1 cellular context compared by ENCODE assay signal in the genomic region with DNA sequence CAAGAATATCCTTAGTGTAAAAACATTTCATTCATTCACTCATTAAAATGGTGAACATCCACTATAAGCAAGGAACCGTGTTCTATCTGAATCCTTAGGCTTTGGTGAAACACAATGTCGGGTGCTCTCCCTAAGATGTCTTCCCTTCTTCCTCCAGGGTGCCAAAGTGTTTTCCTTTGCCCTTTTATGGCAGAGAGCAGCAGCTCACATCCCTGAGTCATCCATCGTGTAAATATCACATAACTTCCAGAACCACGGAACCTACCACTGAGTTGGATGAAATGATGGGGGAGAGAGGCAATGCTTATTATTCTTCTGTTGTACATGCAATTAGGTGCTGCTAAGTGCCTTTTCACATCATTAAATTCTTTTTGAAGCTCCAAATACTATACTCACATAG.
TF ChIP-seq lines count a peak whose summit lies in the region.

No MANE protein-coding gene starts in this region.

TF ChIP-seq in SK-N-SH, 30 proteins besides CTCF, POLR2A, EP300 and RAD21 (continued from another document):
- no peak for TF ChIP-seq SMC3 (IDR thresholded peaks at IDR 0.05; ENCODE audit: low read depth, low read length)
- no peak for TF ChIP-seq RFX5 (IDR thresholded peaks at IDR 0.05; ENCODE audit: low read length)
- no peak for TF ChIP-seq TAF1 (IDR thresholded peaks at IDR 0.05; ENCODE audit: borderline replicate concordance, low read depth, low read length)
- no peak for TF ChIP-seq JUND (IDR thresholded peaks at IDR 0.05)
- TF ChIP-seq TCF12 (IDR thresholded peaks at IDR 0.05): no peak
- no peak for TF ChIP-seq TEAD4 (IDR thresholded peaks at IDR 0.05; ENCODE audit: borderline replicate concordance, insufficient read depth)
- TF ChIP-seq CHD2 (IDR thresholded peaks at IDR 0.05; ENCODE audit: low read length, partially characterized antibody): no peak
TF ChIP-seq in SK-N-SH: peak in this region for 0.
